ENCODE assay signal across 7 cellular contexts in genomic region chr15:27833178-27833577, GRCh38.
"Had no signal": no experiment of that assay in that cellular context is flagged by ENCODE, and none has a peak within 500 bp of the region (broad histone marks: within the 10 kb centered on the region; RNA-seq: fewer than 3 reads in every experiment).

No MANE protein-coding gene starts in this region.

- FAIRE-seq: HepG2, HTR-8/SVneo had no signal

- H3K9ac ChIP-seq: KMS-11 had no signal

- H3K4me2 ChIP-seq: KMS-11 had no signal

- ATAC-seq: HepG2 had no signal

- DNase-seq: IMR-90, KBM-7, KG1 had no signal

- H3K27ac ChIP-seq: HL-60, KMS-11 had no signal
